In the genomic region with DNA sequence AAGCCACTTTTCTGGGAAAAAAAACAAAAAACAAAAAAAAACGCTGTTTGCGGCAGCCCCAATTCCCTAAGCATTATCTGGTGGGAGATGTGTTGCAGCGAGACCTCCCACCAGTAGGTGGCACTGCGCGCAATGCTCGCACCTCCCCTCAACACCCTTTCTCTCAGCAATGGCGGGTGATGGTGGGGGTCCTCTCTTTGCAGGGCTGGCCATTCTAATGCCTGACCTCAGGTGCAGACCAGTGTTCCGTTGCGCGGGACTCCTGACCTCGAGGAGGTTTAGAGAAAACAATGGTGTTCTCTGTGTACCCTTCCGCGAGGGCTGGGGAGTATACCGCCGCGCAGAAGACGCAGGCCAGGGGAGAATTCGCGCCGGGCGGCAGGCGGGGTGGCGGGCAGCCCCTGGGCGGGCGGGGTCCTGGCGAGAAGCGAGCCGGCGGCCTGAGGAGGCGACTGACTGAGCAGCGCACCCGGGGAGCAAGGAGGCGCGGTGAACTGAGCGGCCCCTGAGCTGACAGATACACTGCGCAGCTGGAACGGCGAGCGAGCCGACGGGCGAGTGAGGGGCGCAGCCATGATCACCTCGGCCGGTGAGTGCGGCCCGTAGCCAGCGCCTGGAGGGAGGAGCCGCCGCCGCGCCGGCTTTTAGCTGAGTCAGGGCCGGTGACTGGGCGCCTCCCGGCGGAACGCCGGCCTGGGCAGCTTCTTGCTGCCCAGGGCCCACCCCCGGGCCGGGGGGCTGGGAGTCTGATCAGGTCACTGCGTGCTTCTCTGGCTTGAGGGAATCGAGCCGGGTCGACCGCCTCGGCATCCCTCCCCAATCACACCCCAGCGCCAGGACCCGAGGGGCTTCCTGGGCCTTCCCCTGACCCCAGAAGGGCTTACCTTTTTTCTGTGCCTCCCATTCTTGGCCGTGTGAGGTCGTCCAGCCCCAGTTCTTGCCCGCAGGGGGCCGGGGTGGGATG, we compare ENCODE assay signal across 8 cellular contexts. TPM values are rescaled to one million over a fixed set of nuclear protein-coding genes. Genes with fewer than 3 reads are reported as not detected.
DNase-seq lines count a peak whose midpoint lies in the region; ATAC-seq, FAIRE-seq and TF ChIP-seq lines count a peak whose summit lies in the region.

A gene (plus strand): TSS at position 415 of the 964 bp plus-strand sequence. CDS start 159 bp downstream, at position 574.

- H3K9me3 ChIP-seq in psoas muscle: no peaks in the 10 kb centered on the region

- no peaks in the 10 kb centered on the region for H3K27me3 ChIP-seq in psoas muscle (ENCODE audit: insufficient read depth in 3 of 3, low read length in 2 of 3)

- peak; percentile 93 for DNase-seq in NCI-H1694 (lab: John Stamatoyannopoulos, UW)
- DNase-seq in T-helper 2 cell: peak; percentile 84 to 95 (median 89)
- DNase-seq in left ventricle myocardium superior: peak; percentile 94
- peak; percentile 92 to 96 for DNase-seq in psoas muscle
- peak; percentile 92 for DNase-seq in urothelium cell line (ENCODE audit: low spot score)

- intact Hi-C loops in left ventricle myocardium superior (cut with micrococcal nuclease) (no loop called here), psoas muscle (cut with DNase I) (no loop called here)

- H3K36me3 ChIP-seq in psoas muscle (ENCODE audit: insufficient read depth in 1 of 2, low read depth in 1 of 2): peaks cover 5 to 10% of the 10 kb centered on the region in 2 donors

- peak; percentile 95 for TF ChIP-seq CTCF in psoas muscle (IDR thresholded peaks at IDR 0.05)

- peaks cover 46% of the 10 kb centered on the region for H3K4me1 ChIP-seq in psoas muscle

- H3K27ac ChIP-seq in angular gyrus (ENCODE audit: low read depth, low read length) (peak within 1 kb of the TSS; percentile 98), psoas muscle (peak within 1 kb of the TSS; percentile 85)

- ATAC-seq in GM18498 (IDR thresholded peaks at IDR 0.05; ENCODE audit: unreplicated experiment) (peak; percentile 81), HG02885 (IDR thresholded peaks at IDR 0.05; ENCODE audit: poor library complexity, unreplicated experiment) (peak; percentile 77), left ventricle myocardium superior (peak; percentile 92), psoas muscle (peak; percentile 90 to 94 (median 92))

- H3K4me3 ChIP-seq in psoas muscle: peak within 1 kb of the TSS; percentile 99

- FAIRE-seq in urothelium cell line (lab: Jason Lieb, UNC): peak; percentile 76

- 0 to 1% (median 0%) methylated on average over 64 to 73 of the region's 73 CpGs for WGBS in psoas muscle, 3 donors

RNA-seq across cellular contexts. Expression of the gene that starts here (rescaled TPM):
- total RNA-seq in left ventricle myocardium superior (73.4 TPM), psoas muscle (100 to 1,000 TPM; 125 to 170 (median 154) TPM)
- 100 to 1,000 TPM in 2 of 3 donors, 10 to 100 TPM in 1; 74.4 to 159 (median 122) TPM for polyA plus RNA-seq in psoas muscle

Comparison
In these comparisons a context has a peak if more than half of its experiments do, and no peak if none do; other contexts are left out.
1. Peak in every context shown above with its lines: DNase-seq, ATAC-seq, H3K4me3 ChIP-seq and H3K27ac ChIP-seq.